ENCODE assay signal across 30 cellular contexts in genomic region chr15:50607129-50607528, GRCh38.
"Had no signal": no experiment of that assay in that cellular context is flagged by ENCODE, and none has a peak within 500 bp of the region (broad histone marks: within the 10 kb centered on the region; RNA-seq: fewer than 3 reads in every experiment).

No MANE protein-coding gene starts in this region.

- H3K27me3 Mint-ChIP-seq: activated CD4-positive, alpha-beta memory T cell treated with anti-CD3 and anti-CD28 coated beads for 36 hours; activated CD4-positive, alpha-beta T cell treated with anti-CD3 and anti-CD28 coated beads for 36 hours; activated CD4-positive, alpha-beta T cell treated with anti-CD3 and anti-CD28 coated beads, Interleukin-2, amount 10 ng/mL, durations not matched to agents 24 days and 14 days; activated naive CD8-positive, alpha-beta T cell; activated T-helper 17 cell treated with anti-CD3 and anti-CD28 coated beads, Interleukin-2, amount 50 U/mL, for 72 hours; dendritic cell treated with granulocyte-macrophage colony-stimulating factor and Interleukin-4, amounts not matched to agents 40 ng/mL and 50 ng/mL, for 4 days had no signal

- FAIRE-seq: frontal cortex had no signal

- H3K4me1 Mint-ChIP-seq: activated CD4-positive, alpha-beta T cell treated with anti-CD3 and anti-CD28 coated beads for 36 hours; activated CD4-positive, alpha-beta T cell treated with anti-CD3 and anti-CD28 coated beads, Interleukin-2, amount 10 ng/mL, durations not matched to agents 24 days and 14 days; activated T-helper 17 cell treated with anti-CD3 and anti-CD28 coated beads, Interleukin-2, amount 50 U/mL, for 72 hours had no signal

- H3K4me3 ChIP-seq: body of pancreas, coronary artery, dorsolateral prefrontal cortex, heart left ventricle had no signal

- H3K4me3 Mint-ChIP-seq: activated CD4-positive, alpha-beta memory T cell treated with anti-CD3 and anti-CD28 coated beads for 36 hours; activated CD4-positive, alpha-beta T cell treated with anti-CD3 and anti-CD28 coated beads for 36 hours; activated CD4-positive, alpha-beta T cell treated with anti-CD3 and anti-CD28 coated beads, Interleukin-2, amount 10 ng/mL, durations not matched to agents 24 days and 14 days; activated CD8-positive, alpha-beta T cell treated with anti-CD3 and anti-CD28 coated beads, Interleukin-2, amount 10 ng/mL, durations not matched to agents 7 days and 5 days; activated naive CD8-positive, alpha-beta T cell; activated T-cell treated with anti-CD3 and anti-CD28 coated beads, Interleukin-2, amount 50 U/mL, for 4 hours; activated T-helper 17 cell treated with anti-CD3 and anti-CD28 coated beads, Interleukin-2, amount 50 U/mL, for 72 hours; dendritic cell treated with granulocyte-macrophage colony-stimulating factor and Interleukin-4, amounts not matched to agents 40 ng/mL and 50 ng/mL, for 4 days; endodermal cell had no signal

- H3K9me3 ChIP-seq: body of pancreas, heart left ventricle had no signal

- H3K27ac Mint-ChIP-seq: activated CD4-positive, alpha-beta memory T cell treated with anti-CD3 and anti-CD28 coated beads for 36 hours; activated CD4-positive, alpha-beta T cell treated with anti-CD3 and anti-CD28 coated beads for 36 hours; activated CD4-positive, alpha-beta T cell treated with anti-CD3 and anti-CD28 coated beads, Interleukin-2, amount 10 ng/mL, durations not matched to agents 24 days and 14 days; activated CD8-positive, alpha-beta T cell treated with anti-CD3 and anti-CD28 coated beads, Interleukin-2, amount 10 ng/mL, durations not matched to agents 7 days and 5 days; activated naive CD8-positive, alpha-beta T cell; activated T-helper 17 cell treated with anti-CD3 and anti-CD28 coated beads, Interleukin-2, amount 50 U/mL, for 72 hours; dendritic cell treated with granulocyte-macrophage colony-stimulating factor and Interleukin-4, amounts not matched to agents 40 ng/mL and 50 ng/mL, for 4 days; endodermal cell had no signal

- H3K27me3 ChIP-seq: body of pancreas, dorsolateral prefrontal cortex, heart left ventricle had no signal

- H3K4me1 ChIP-seq: body of pancreas, heart left ventricle had no signal

- H3K9me3 Mint-ChIP-seq: activated T-helper 17 cell treated with anti-CD3 and anti-CD28 coated beads, Interleukin-2, amount 50 U/mL, for 72 hours; dendritic cell treated with granulocyte-macrophage colony-stimulating factor and Interleukin-4, amounts not matched to agents 40 ng/mL and 50 ng/mL, for 4 days had no signal

- DNase-seq: activated CD4-positive, alpha-beta memory T cell treated with anti-CD3 and anti-CD28 coated beads for 36 hours; activated CD4-positive, alpha-beta T cell treated with anti-CD3 and anti-CD28 coated beads for 36 hours; activated CD4-positive, alpha-beta T cell treated with anti-CD3 and anti-CD28 coated beads, Interleukin-2, amount 10 ng/mL, durations not matched to agents 24 days and 14 days; activated CD4-positive, CD25-positive, alpha-beta regulatory T cell; activated CD4-positive, CD25-positive, alpha-beta regulatory T cell treated with anti-CD3 and anti-CD28 coated beads, Interleukin-2, amount 50 U/mL, for 72 hours; activated CD8-positive, alpha-beta T cell treated with anti-CD3 and anti-CD28 coated beads, Interleukin-2, amount 10 ng/mL, durations not matched to agents 7 days and 5 days; activated effector memory CD4-positive, alpha-beta T cell treated with Interleukin-2 at 50 U/mL for 16 hours; activated gamma-delta T cell treated with Interleukin-2 at 50 U/mL for 16 hours; activated naive CD4-positive, alpha-beta T cell treated with anti-CD3 and anti-CD28 coated beads, Interleukin-2, amount 50 U/mL, for 16 hours; activated naive CD4-positive, alpha-beta T cell treated with Interleukin-2 at 50 U/mL for 16 hours; activated T-cell treated with anti-CD3 and anti-CD28 coated beads, Interleukin-2, amount 50 U/mL, for 4 hours; amniotic stem cell; anterior cingulate cortex; body of pancreas; caudate nucleus; dorsolateral prefrontal cortex; effector memory CD4-positive, alpha-beta T cell; endodermal cell; foreskin fibroblast; glutamatergic neuron; heart left ventricle; SW 1271; T-helper 1 cell; T-helper 2 cell had no signal

- H3K27ac ChIP-seq: body of pancreas, coronary artery, dorsolateral prefrontal cortex, heart left ventricle had no signal

- ATAC-seq: activated CD4-positive, alpha-beta T cell treated with anti-CD3 and anti-CD28 coated beads for 36 hours; activated CD8-positive, alpha-beta T cell treated with anti-CD3 and anti-CD28 coated beads, Interleukin-2, amount 10 ng/mL, durations not matched to agents 7 days and 5 days; activated T-cell treated with anti-CD3 and anti-CD28 coated beads, Interleukin-2, amount 50 U/mL, for 4 hours; activated T-helper 17 cell treated with anti-CD3 and anti-CD28 coated beads, Interleukin-2, amount 50 U/mL, for 72 hours; body of pancreas; esophagus mucosa; heart left ventricle had no signal
